In genomic region chr11:29119691-29120328, GRCh38 we compare ENCODE assay signal across 12 cellular contexts.
A peak's percentile ranks its signal among the peaks of the same experiment; 100 is the strongest.
DNase-seq lines count a peak whose midpoint lies in the region; ATAC-seq and TF ChIP-seq lines count a peak whose summit lies in the region.
"Had no signal": no experiment of that assay in that cellular context is flagged by ENCODE, and none has a peak within 500 bp of the region (broad histone marks: within the 10 kb centered on the region; RNA-seq: fewer than 3 reads in every experiment).

No MANE protein-coding gene starts in this region.

- DNase-seq in HFFc6 (peak; percentile 91), astrocyte of the hippocampus (ENCODE audit: low read depth, low spot score) (peak; percentile 79), kidney glomerular epithelial cell (lab: John Stamatoyannopoulos, UW) (peak; percentile 92), upper lobe of right lung (no peak), GM19240 (ENCODE audit: insufficient read length, low spot score) (no peak)
- DNase-seq in activated naive CD8-positive, alpha-beta T cell treated with anti-CD3 and anti-CD28 coated beads for 36 hours: no peak
- DNase-seq: NCI-H510A had no signal

- peaks cover 6% of the 10 kb centered on the region for H3K4me1 ChIP-seq in upper lobe of right lung
- H3K4me1 ChIP-seq: right atrium auricular region had no signal

- peaks cover 71% of the 10 kb centered on the region for H3K4me1 Mint-ChIP-seq in HFFc6 (ENCODE audit: low read depth)
- H3K4me1 Mint-ChIP-seq in activated naive CD8-positive, alpha-beta T cell treated with anti-CD3 and anti-CD28 coated beads for 36 hours: no peaks in the 10 kb centered on the region

- H3K27ac ChIP-seq in upper lobe of right lung: peak overlapping the region; percentile 25
- H3K27ac ChIP-seq: right atrium auricular region, VCaP had no signal

- peak overlapping the region; percentile 99 for H3K27ac Mint-ChIP-seq in HFFc6
- no peak overlapping the region for H3K27ac Mint-ChIP-seq in activated naive CD8-positive, alpha-beta T cell treated with anti-CD3 and anti-CD28 coated beads for 36 hours
- H3K27ac Mint-ChIP-seq: activated naive CD4-positive, alpha-beta T cell treated with anti-CD3 and anti-CD28 coated beads, Interleukin-2, amount 50 U/mL, for 72 hours had no signal

- H3K4me3 Mint-ChIP-seq in HFFc6: peak overlapping the region; percentile 86
- H3K4me3 Mint-ChIP-seq in activated naive CD8-positive, alpha-beta T cell treated with anti-CD3 and anti-CD28 coated beads for 36 hours: no peak overlapping the region

- no peak overlapping the region for H3K4me3 ChIP-seq in upper lobe of right lung
- H3K4me3 ChIP-seq: GM12878, right atrium auricular region had no signal

- H3K9me3 Mint-ChIP-seq in HFFc6: no peaks in the 10 kb centered on the region
- peaks cover 2% of the 10 kb centered on the region for H3K9me3 Mint-ChIP-seq in activated naive CD8-positive, alpha-beta T cell treated with anti-CD3 and anti-CD28 coated beads for 36 hours

- ATAC-seq in upper lobe of right lung: peak; percentile 88
- no peak for ATAC-seq in GM18858 (IDR thresholded peaks at IDR 0.05; ENCODE audit: unreplicated experiment)
- ATAC-seq: activated naive CD4-positive, alpha-beta T cell treated with anti-CD3 and anti-CD28 coated beads, Interleukin-2, amount 50 U/mL, for 72 hours; GM12878 had no signal

- no peaks in the 10 kb centered on the region for H3K9me3 ChIP-seq in upper lobe of right lung
- H3K9me3 ChIP-seq: right atrium auricular region had no signal

- H3K36me3 Mint-ChIP-seq in HFFc6 (ENCODE audit: low read depth): no peaks in the 10 kb centered on the region
- H3K36me3 Mint-ChIP-seq in activated naive CD8-positive, alpha-beta T cell treated with anti-CD3 and anti-CD28 coated beads for 36 hours: no peaks in the 10 kb centered on the region
- H3K36me3 Mint-ChIP-seq: activated naive CD4-positive, alpha-beta T cell treated with anti-CD3 and anti-CD28 coated beads, Interleukin-2, amount 50 U/mL, for 72 hours had no signal

- no peaks in the 10 kb centered on the region for H3K36me3 ChIP-seq in upper lobe of right lung
- H3K36me3 ChIP-seq: right atrium auricular region had no signal

- no peaks in the 10 kb centered on the region for H3K27me3 ChIP-seq in upper lobe of right lung
- H3K27me3 ChIP-seq: right atrium auricular region had no signal

- intact Hi-C loops in upper lobe of right lung (cut with DNase I): no loop called here

- H3K27me3 Mint-ChIP-seq in HFFc6 (ENCODE audit: insufficient read depth): no peaks in the 10 kb centered on the region
- H3K27me3 Mint-ChIP-seq in activated naive CD8-positive, alpha-beta T cell treated with anti-CD3 and anti-CD28 coated beads for 36 hours: no peaks in the 10 kb centered on the region

- TF ChIP-seq CTCF in HFFc6 (IDR thresholded peaks at IDR 0.05) (no peak), upper lobe of right lung (IDR thresholded peaks at IDR 0.05) (no peak)

Comparison
In these comparisons a context has a peak if more than half of its experiments do, and no peak if none do; other contexts are left out.
1. DNase-seq: peak in HFFc6 (single experiment), astrocyte of the hippocampus (single experiment) and kidney glomerular epithelial cell (single experiment); none in upper lobe of right lung (single experiment), GM19240 (single experiment) and activated naive CD8-positive, alpha-beta T cell treated with anti-CD3 and anti-CD28 coated beads for 36 hours (single experiment).